In the genomic region with DNA sequence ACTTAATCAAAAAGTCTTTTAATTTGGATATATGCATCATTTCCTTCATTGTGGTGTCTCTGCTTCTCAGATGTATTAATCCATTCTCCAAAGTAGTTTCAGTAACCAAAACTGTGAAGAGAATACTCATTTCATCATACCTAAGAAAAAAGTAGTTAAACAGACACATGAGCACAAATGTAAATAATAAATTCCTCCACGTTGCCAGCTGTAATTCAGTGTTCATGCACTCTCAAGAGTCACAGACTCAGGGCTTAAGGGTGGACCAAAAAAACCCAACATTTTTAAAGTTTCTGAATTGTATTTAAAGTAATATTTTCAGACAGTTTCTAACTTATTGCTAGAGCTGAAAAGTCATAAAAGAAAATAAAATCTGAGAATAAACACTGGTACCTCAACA, we compare ENCODE assay signal across 39 cellular contexts. TPM values are rescaled to one million over a fixed set of nuclear protein-coding genes. Genes with fewer than 3 reads are reported as not detected.
"Had no signal": no experiment of that assay in that cellular context is flagged by ENCODE, and none has a peak within 500 bp of the region (broad histone marks: within the 10 kb centered on the region; RNA-seq: fewer than 3 reads in every experiment).

No MANE protein-coding gene starts in this region.

- H3K9me3 ChIP-seq: ascending aorta, MG63 had no signal

- H3K27me3 ChIP-seq: ascending aorta, cardiac muscle cell, MG63 had no signal

- H2AFZ ChIP-seq: PC-9 had no signal

- ATAC-seq: activated T-cell treated with anti-CD3 and anti-CD28 coated beads, Interleukin-2, amount 50 U/mL, for 4 hours; activated T-helper 17 cell treated with anti-CD3 and anti-CD28 coated beads, Interleukin-2, amount 50 U/mL, for 72 hours; Right ventricle myocardium inferior had no signal

- H3K4me3 ChIP-seq: ascending aorta, cardiac muscle cell, MG63, PC-9 had no signal

- H3K27ac ChIP-seq: ascending aorta, RWPE1, VCaP had no signal

- DNase-seq: activated B cell treated with CpG ODN at 0.5 μM for 24 hours; activated CD4-positive, alpha-beta memory T cell treated with anti-CD3 and anti-CD28 coated beads for 36 hours; activated CD4-positive, alpha-beta T cell treated with anti-CD3 and anti-CD28 coated beads for 4 hours; activated CD4-positive, alpha-beta T cell treated with anti-CD3 and anti-CD28 coated beads, Interleukin-2, amount 50 U/mL, for 1 hour; activated CD4-positive, CD25-positive, alpha-beta regulatory T cell treated with anti-CD3 and anti-CD28 coated beads, Interleukin-2, amount 50 U/mL, for 72 hours; activated CD8-positive, alpha-beta memory T cell treated with anti-CD3 and anti-CD28 coated beads, Interleukin-2, amount 50 U/mL, for 4 hours; activated effector memory CD4-positive, alpha-beta T cell treated with anti-CD3 and anti-CD28 coated beads, Interleukin-2, amount 50 U/mL, for 16 hours; activated naive CD4-positive, alpha-beta T cell; activated naive CD4-positive, alpha-beta T cell treated with anti-CD3 and anti-CD28 coated beads, Interleukin-2, amount 50 U/mL, for 16 hours; activated naive CD8-positive, alpha-beta T cell treated with anti-CD3 and anti-CD28 coated beads for 36 hours; activated T-cell treated with anti-CD3 and anti-CD28 coated beads for 4 hours; activated T-cell treated with anti-CD3 and anti-CD28 coated beads, Interleukin-2, amount 50 U/mL, for 4 hours; amygdala; Kasumi-1; KG1; NCI-H1092; NCI-H1436 treated with DMSO at 0.1 percent for 48 hours; NCI-H187; NCI-H2029 treated with DMSO at 0.1 percent for 48 hours; NCI-H2107; NCI-H2171; NCI-H510A; NCI-H526; NCI-H748 treated with DMSO at 0.1 percent for 48 hours; NK-92 treated with Interleukin-12 subunit alpha and Interleukin-12 subunit beta, amount 100 ng/mL, for 24 hours; PC-9; SIG-M5; SW 1271; T-helper 1 cell; T-helper 2 cell; T-helper 9 cell had no signal

- H3K4me2 ChIP-seq: PC-9 had no signal

- H3K4me1 ChIP-seq: ascending aorta had no signal

RNA-seq across cellular contexts. Expression of gene MILR1, which starts 28.9 kb away (rescaled TPM):
- total RNA-seq: activated CD4-positive, alpha-beta memory T cell treated with anti-CD3 and anti-CD28 coated beads for 36 hours; activated T-cell treated with anti-CD3 and anti-CD28 coated beads, Interleukin-2, amount 50 U/mL, for 4 hours; activated T-helper 17 cell treated with anti-CD3 and anti-CD28 coated beads, Interleukin-2, amount 50 U/mL, for 72 hours; cardiac muscle cell; SK-MEL-5 had no signal
- polyA plus RNA-seq: cardiac muscle cell had no signal
